Comparison of ENCODE assay signal across 22 cellular contexts in genomic region chr13:105572401-105572800, GRCh38.
DNase-seq lines count a peak whose midpoint lies in the region; ATAC-seq, FAIRE-seq and TF ChIP-seq lines count a peak whose summit lies in the region.
"Had no signal": no experiment of that assay in that cellular context is flagged by ENCODE, and none has a peak within 500 bp of the region (broad histone marks: within the 10 kb centered on the region; RNA-seq: fewer than 3 reads in every experiment).

No MANE protein-coding gene starts in this region.

- no peak overlapping the region for H3K4me3 ChIP-seq in epithelial cell of esophagus (ENCODE audit: low read length)
- H3K4me3 ChIP-seq: BLaER1 treated with 17β-estradiol and CSF1 and Interleukin-3, amounts not matched to agents 10 nM and 100 nM; GM12878; K562 had no signal

- ATAC-seq in HG02610 (IDR thresholded peaks at IDR 0.05; ENCODE audit: unreplicated experiment): no peak
- ATAC-seq: GM12878, K562, Right ventricle myocardium inferior had no signal

- no peak for TF ChIP-seq CTCF in epithelial cell of esophagus (IDR thresholded peaks at IDR 0.05; ENCODE audit: insufficient read depth, low read depth, low read length, missing control alignments)

- no peak for FAIRE-seq in urothelium cell line (lab: Jason Lieb, UNC)
- FAIRE-seq: D721Med, GM12878, K562 had no signal

- DNase-seq in A172 (ENCODE audit: low spot score) (peak; percentile 47), RPMI7951 (ENCODE audit: low read depth) (peak; percentile 24), epithelial cell of esophagus (ENCODE audit: low read depth) (peak; percentile 62), kidney tubule cell (ENCODE audit: low spot score) (peak; percentile 26), NCI-H446 treated with DMSO at 0.1 percent for 48 hours (lab: John Stamatoyannopoulos, UW) (no peak), T-helper 1 cell (no peak), urothelium cell line (ENCODE audit: low spot score) (no peak)
- DNase-seq: CD8-positive, alpha-beta memory T cell; DMS79 treated with DMSO at 0.1 percent for 48 hours; GDM1; GOT3; NCI-H1417 treated with DMSO at 0.1 percent for 48 hours; NCI-H1930; NCI-H2171; NCI-H446; OCI-M1 had no signal

Comparison
In these comparisons a context has a peak if more than half of its experiments do, and no peak if none do; other contexts are left out.
1. DNase-seq: peak in A172 (single experiment), RPMI7951 (single experiment), epithelial cell of esophagus (single experiment) and kidney tubule cell (single experiment); none in NCI-H446 treated with DMSO at 0.1 percent for 48 hours (single experiment), T-helper 1 cell (0 of 5) and urothelium cell line (single experiment).